ENCODE assay signal across 22 cellular contexts in the genomic region with DNA sequence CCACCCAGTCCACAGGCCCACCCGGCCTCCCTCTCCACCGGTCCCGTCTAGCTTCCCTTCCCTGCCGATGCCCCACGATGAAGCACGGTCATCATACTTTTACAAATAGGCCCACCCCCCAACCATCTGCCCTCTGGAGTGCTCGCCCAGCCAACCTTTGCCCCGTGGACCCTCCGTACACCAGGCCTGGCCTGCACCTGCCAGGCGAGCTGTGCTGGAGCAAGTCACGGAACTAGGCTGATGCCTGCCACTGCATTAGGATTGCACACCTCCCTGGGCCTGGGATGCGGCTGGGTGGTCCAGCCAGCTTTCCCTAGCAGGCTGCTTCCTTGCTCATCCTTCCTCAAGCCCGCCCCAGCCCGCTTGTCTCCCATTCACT. TPM values are rescaled to one million over a fixed set of nuclear protein-coding genes. Genes with fewer than 3 reads are reported as not detected.
DNase-seq lines count a peak whose midpoint lies in the region; TF ChIP-seq lines count a peak whose summit lies in the region.
"Had no signal": no experiment of that assay in that cellular context is flagged by ENCODE, and none has a peak within 500 bp of the region (broad histone marks: within the 10 kb centered on the region; RNA-seq: fewer than 3 reads in every experiment).

No MANE protein-coding gene starts in this region.

- no peaks in the 10 kb centered on the region for H3K27me3 ChIP-seq in dorsolateral prefrontal cortex
- H3K27me3 ChIP-seq in testis: no peaks in the 10 kb centered on the region
- H3K27me3 ChIP-seq: tibial artery had no signal

- H3K27me3 Mint-ChIP-seq in osteocyte (ENCODE audit: unreplicated experiment): no peaks in the 10 kb centered on the region
- H3K27me3 Mint-ChIP-seq in activated T-helper 1 cell treated with anti-CD3 and anti-CD28 coated beads, Interleukin-12 subunit alpha, Interleukin-12 subunit beta, Interleukin-2, Interleukin-4 antibody, amounts not matched to agents 30 ng/mL and 10 ng/mL and 1 ng/mL, durations not matched to agents 14 hours and 24 hours and 36 hours (ENCODE audit: insufficient read depth): peaks cover 5% of the 10 kb centered on the region

- H3K4me1 ChIP-seq in testis: peaks cover 15% of the 10 kb centered on the region

- no peaks in the 10 kb centered on the region for H3K9me3 Mint-ChIP-seq in osteocyte (ENCODE audit: unreplicated experiment)
- H3K9me3 Mint-ChIP-seq in activated T-helper 1 cell treated with anti-CD3 and anti-CD28 coated beads, Interleukin-12 subunit alpha, Interleukin-12 subunit beta, Interleukin-2, Interleukin-4 antibody, amounts not matched to agents 30 ng/mL and 10 ng/mL and 1 ng/mL, durations not matched to agents 14 hours and 24 hours and 36 hours: no peaks in the 10 kb centered on the region
- H3K9me3 Mint-ChIP-seq: CD4-positive, CD25-positive, alpha-beta regulatory T cell; natural killer cell had no signal

- peaks cover 14% of the 10 kb centered on the region for H3K4me1 Mint-ChIP-seq in osteocyte (ENCODE audit: unreplicated experiment)
- no peaks in the 10 kb centered on the region for H3K4me1 Mint-ChIP-seq in activated T-helper 1 cell treated with anti-CD3 and anti-CD28 coated beads, Interleukin-12 subunit alpha, Interleukin-12 subunit beta, Interleukin-2, Interleukin-4 antibody, amounts not matched to agents 30 ng/mL and 10 ng/mL and 1 ng/mL, durations not matched to agents 14 hours and 24 hours and 36 hours (ENCODE audit: low read depth)

- peak overlapping the region in 47 of 59 donors; percentile 3 to 85 (median 66) for H3K27ac ChIP-seq in dorsolateral prefrontal cortex
- H3K27ac ChIP-seq in testis: no peak overlapping the region
- H3K27ac ChIP-seq: HL-60, tibial artery had no signal

- no peaks in the 10 kb centered on the region for H3K36me3 ChIP-seq in testis (ENCODE audit: low read depth, missing control alignments)

- H3K4me3 ChIP-seq in dorsolateral prefrontal cortex (no peak overlapping the region), testis (no peak overlapping the region)
- H3K4me3 ChIP-seq: tibial artery had no signal

- H3K27ac Mint-ChIP-seq in osteocyte (ENCODE audit: unreplicated experiment): peak overlapping the region; percentile 43
- no peak overlapping the region for H3K27ac Mint-ChIP-seq in activated T-helper 1 cell treated with anti-CD3 and anti-CD28 coated beads, Interleukin-12 subunit alpha, Interleukin-12 subunit beta, Interleukin-2, Interleukin-4 antibody, amounts not matched to agents 30 ng/mL and 10 ng/mL and 1 ng/mL, durations not matched to agents 14 hours and 24 hours and 36 hours
- H3K27ac Mint-ChIP-seq: CD4-positive, CD25-positive, alpha-beta regulatory T cell had no signal

- no peak overlapping the region for H3K4me3 Mint-ChIP-seq in osteocyte (ENCODE audit: unreplicated experiment)
- no peak overlapping the region for H3K4me3 Mint-ChIP-seq in activated T-helper 1 cell treated with anti-CD3 and anti-CD28 coated beads, Interleukin-12 subunit alpha, Interleukin-12 subunit beta, Interleukin-2, Interleukin-4 antibody, amounts not matched to agents 30 ng/mL and 10 ng/mL and 1 ng/mL, durations not matched to agents 14 hours and 24 hours and 36 hours
- H3K4me3 Mint-ChIP-seq: CD4-positive, CD25-positive, alpha-beta regulatory T cell; natural killer cell had no signal

- intact Hi-C loops in dorsolateral prefrontal cortex (cut with DNase I) (no loop called here), testis (cut with DNase I; ENCODE audit: low total_unique reads) (no loop called here)
- intact Hi-C loops in activated T-helper 1 cell treated with anti-CD3 and anti-CD28 coated beads, Interleukin-12 subunit alpha, Interleukin-12 subunit beta, Interleukin-2, Interleukin-4 antibody, amounts not matched to agents 30 ng/mL and 10 ng/mL and 1 ng/mL, durations not matched to agents 14 hours and 24 hours and 36 hours (cut with micrococcal nuclease): no loop called here

- TF ChIP-seq CTCF in dorsolateral prefrontal cortex (IDR thresholded peaks at IDR 0.05 in 54 of 56, conservative IDR thresholded peaks at IDR 0.05 in 2 of 56; ENCODE audit: low read depth in 1 of 56, partially characterized antibody in 56 of 56) (no peak), osteocyte (IDR thresholded peaks at IDR 0.05) (no peak), testis (IDR thresholded peaks at IDR 0.05) (no peak)

- DNase-seq in activated effector memory CD4-positive, alpha-beta T cell treated with anti-CD3 and anti-CD28 coated beads, Interleukin-2, amount 50 U/mL, for 16 hours: peak; percentile 27
- DNase-seq in activated effector memory CD4-positive, alpha-beta T cell treated with Interleukin-2 at 50 U/mL for 16 hours: no peak
- peak in 7 of 10 donors; percentile 9 to 39 (median 25) for DNase-seq in dorsolateral prefrontal cortex
- DNase-seq in osteocyte (ENCODE audit: extremely low spot score, unreplicated experiment): no peak
- peak; percentile 11 for DNase-seq in testis
- no peak for DNase-seq in activated T-helper 1 cell treated with anti-CD3 and anti-CD28 coated beads, Interleukin-12 subunit alpha, Interleukin-12 subunit beta, Interleukin-2, Interleukin-4 antibody, amounts not matched to agents 30 ng/mL and 10 ng/mL and 1 ng/mL, durations not matched to agents 14 hours and 24 hours and 36 hours (ENCODE audit: low spot score)
- DNase-seq in LoVo (ENCODE audit: low spot score): no peak
- DNase-seq in SIG-M5 treated with dmso at 0.1 percent for 504 hours (lab: John Stamatoyannopoulos, UW; ENCODE audit: unreplicated experiment): no peak
- DNase-seq: activated CD4-positive, CD25-positive, alpha-beta regulatory T cell; activated naive CD4-positive, alpha-beta T cell; CD4-positive, CD25-positive, alpha-beta regulatory T cell; cortex of kidney; DMS153; KG1; natural killer cell; NCI-H1092; NCI-H2081 treated with DMSO at 0.1 percent for 48 hours; NCI-H524; SHP77 treated with DMSO at 0.1 percent for 48 hours; stimulated activated CD4-positive, alpha-beta T cell treated with anti-CD3 and anti-CD28 coated beads, Interleukin-2, amount 100 ng/mL, for 48 hours had no signal

- 95 to 98% methylated on average over 14 of the region's 14 CpGs for WGBS in testis, 2 donors

- H3K36me3 Mint-ChIP-seq in osteocyte (ENCODE audit: unreplicated experiment): peaks cover 53% of the 10 kb centered on the region
- no peaks in the 10 kb centered on the region for H3K36me3 Mint-ChIP-seq in activated T-helper 1 cell treated with anti-CD3 and anti-CD28 coated beads, Interleukin-12 subunit alpha, Interleukin-12 subunit beta, Interleukin-2, Interleukin-4 antibody, amounts not matched to agents 30 ng/mL and 10 ng/mL and 1 ng/mL, durations not matched to agents 14 hours and 24 hours and 36 hours (ENCODE audit: low read depth)
- H3K36me3 Mint-ChIP-seq: CD4-positive, CD25-positive, alpha-beta regulatory T cell; natural killer cell had no signal

- H3K9me3 ChIP-seq in testis: no peaks in the 10 kb centered on the region
- H3K9me3 ChIP-seq: tibial artery had no signal

- no peak for TF ChIP-seq POLR2A in testis (IDR thresholded peaks at IDR 0.05)

RNA-seq across cellular contexts. Expression of a gene that starts 44.7 kb away (rescaled TPM):
- 10 to 100 TPM; 36.9 to 90.0 (median 52.6) TPM for total RNA-seq in dorsolateral prefrontal cortex
- total RNA-seq in osteocyte: 17.0 and 20.7 TPM in 2 replicates
- total RNA-seq in testis: 100 to 1,000 TPM in 1 of 2 donors, 10 to 100 TPM in 1; 82.1 to 106 TPM
- polyA plus RNA-seq in testis (ENCODE audit: insufficient read depth, low read depth, low replicate concordance): 80.1 TPM
- total RNA-seq in activated T-helper 1 cell treated with anti-CD3 and anti-CD28 coated beads, Interleukin-12 subunit alpha, Interleukin-12 subunit beta, Interleukin-2, Interleukin-4 antibody, amounts not matched to agents 30 ng/mL and 10 ng/mL and 1 ng/mL, durations not matched to agents 14 hours and 24 hours and 36 hours: 155 and 157 TPM in 2 replicates

RNA-seq across cellular contexts. Expression of a gene that starts 53.4 kb away (rescaled TPM):
- 100 to 1,000 TPM in 56 of 120 experiments, 10 to 100 TPM in 64; 46.7 to 245 (median 97.2) TPM for total RNA-seq in dorsolateral prefrontal cortex
- total RNA-seq in osteocyte: 85.7 and 88.3 TPM in 2 replicates
- 10 to 100 TPM; 31.3 to 38.6 TPM for total RNA-seq in testis
- polyA plus RNA-seq in testis (ENCODE audit: insufficient read depth, low read depth, low replicate concordance): 27.7 TPM
- total RNA-seq in activated T-helper 1 cell treated with anti-CD3 and anti-CD28 coated beads, Interleukin-12 subunit alpha, Interleukin-12 subunit beta, Interleukin-2, Interleukin-4 antibody, amounts not matched to agents 30 ng/mL and 10 ng/mL and 1 ng/mL, durations not matched to agents 14 hours and 24 hours and 36 hours: 0.52 and 0.59 TPM in 2 replicates

Comparison
In these comparisons a context has a peak if more than half of its experiments do, and no peak if none do; other contexts are left out.
1. DNase-seq: peak in activated effector memory CD4-positive, alpha-beta T cell treated with anti-CD3 and anti-CD28 coated beads, Interleukin-2, amount 50 U/mL, for 16 hours (single experiment), dorsolateral prefrontal cortex (7 of 10) and testis (single experiment); none in activated effector memory CD4-positive, alpha-beta T cell treated with Interleukin-2 at 50 U/mL for 16 hours (single experiment), osteocyte (single experiment), activated T-helper 1 cell treated with anti-CD3 and anti-CD28 coated beads, Interleukin-12 subunit alpha, Interleukin-12 subunit beta, Interleukin-2, Interleukin-4 antibody, amounts not matched to agents 30 ng/mL and 10 ng/mL and 1 ng/mL, durations not matched to agents 14 hours and 24 hours and 36 hours (single experiment), LoVo (single experiment) and SIG-M5 treated with dmso at 0.1 percent for 504 hours (single experiment).
2. H3K27ac ChIP-seq: peak in dorsolateral prefrontal cortex (47 of 59); none in testis (0 of 2).
3. RNA of a gene that starts 53.4 kb away (total RNA-seq): 46.7 to 245 TPM in dorsolateral prefrontal cortex, 85.7 to 88.3 TPM in osteocyte and 31.3 to 38.6 TPM in testis; 0.52 to 0.59 TPM in activated T-helper 1 cell treated with anti-CD3 and anti-CD28 coated beads, Interleukin-12 subunit alpha, Interleukin-12 subunit beta, Interleukin-2, Interleukin-4 antibody, amounts not matched to agents 30 ng/mL and 10 ng/mL and 1 ng/mL, durations not matched to agents 14 hours and 24 hours and 36 hours; every median in the first group is over 10 times any median in the second.